19 cellular contexts compared by ENCODE assay signal in the genomic region with DNA sequence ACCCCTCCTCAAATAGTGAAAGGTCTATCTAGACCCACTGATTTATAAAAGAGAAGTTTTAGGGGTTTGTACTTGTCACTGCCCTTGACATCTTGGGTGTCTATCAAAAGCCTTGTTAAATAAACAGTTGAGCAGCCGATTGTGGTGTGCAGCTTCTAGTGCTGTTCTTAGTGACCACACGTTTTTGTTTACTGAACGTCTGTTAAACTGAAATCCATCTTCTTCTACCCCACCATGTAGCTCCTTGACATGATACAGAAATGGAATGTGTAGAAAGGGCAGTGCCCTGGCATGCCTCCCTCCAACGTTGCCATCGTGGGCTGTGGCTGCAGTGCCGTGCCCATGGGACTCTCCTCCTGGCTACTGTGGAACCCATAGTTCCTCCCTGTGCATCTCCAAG. TPM values are rescaled to one million over a fixed set of nuclear protein-coding genes. Genes with fewer than 3 reads are reported as not detected.
"Had no signal": no experiment of that assay in that cellular context is flagged by ENCODE, and none has a peak within 500 bp of the region (broad histone marks: within the 10 kb centered on the region; RNA-seq: fewer than 3 reads in every experiment).

No MANE protein-coding gene starts in this region.

- H3K9me3 Mint-ChIP-seq: activated CD4-positive, alpha-beta T cell treated with anti-CD3 and anti-CD28 coated beads, Interleukin-2, amount 10 ng/mL, durations not matched to agents 24 days and 14 days; activated T-cell treated with anti-CD3 and anti-CD28 coated beads, Interleukin-2, amount 50 U/mL, for 72 hours; effector memory CD8-positive, alpha-beta T cell had no signal

- H3K4me3 Mint-ChIP-seq: activated CD4-positive, alpha-beta T cell treated with anti-CD3 and anti-CD28 coated beads, Interleukin-2, amount 10 ng/mL, durations not matched to agents 24 days and 14 days; activated CD8-positive, alpha-beta T cell treated with anti-CD3 and anti-CD28 coated beads, Interleukin-2, amount 10 ng/mL, durations not matched to agents 7 days and 5 days; activated naive CD8-positive, alpha-beta T cell; activated T-cell treated with anti-CD3 and anti-CD28 coated beads, Interleukin-2, amount 50 U/mL, for 72 hours; effector memory CD8-positive, alpha-beta T cell; naive B cell; type B pancreatic cell had no signal

- DNase-seq: activated CD4-positive, alpha-beta T cell treated with anti-CD3 and anti-CD28 coated beads, Interleukin-2, amount 10 ng/mL, durations not matched to agents 24 days and 14 days; activated CD4-positive, CD25-positive, alpha-beta regulatory T cell; activated CD8-positive, alpha-beta memory T cell treated with anti-CD3 and anti-CD28 coated beads, Interleukin-2, amount 50 U/mL, for 48 hours; activated CD8-positive, alpha-beta T cell treated with anti-CD3 and anti-CD28 coated beads, Interleukin-2, amount 10 ng/mL, durations not matched to agents 7 days and 5 days; activated gamma-delta T cell; activated T-cell treated with anti-CD3 and anti-CD28 coated beads, Interleukin-2, amount 50 U/mL, for 72 hours; anterior cingulate cortex; effector memory CD8-positive, alpha-beta T cell; heart right ventricle; left cardiac atrium; lower lobe of right lung; midbrain; naive B cell; posterior cingulate gyrus; stimulated activated naive CD8-positive, alpha-beta T cell treated with anti-CD3 and anti-CD28 coated beads, Interleukin-15, Interleukin-2, amounts not matched to agents 100 U/mL and 50 U/mL, for 24 hours; T-helper 2 cell had no signal

- H3K27ac Mint-ChIP-seq: activated CD4-positive, alpha-beta T cell treated with anti-CD3 and anti-CD28 coated beads, Interleukin-2, amount 10 ng/mL, durations not matched to agents 24 days and 14 days; activated CD8-positive, alpha-beta T cell treated with anti-CD3 and anti-CD28 coated beads, Interleukin-2, amount 10 ng/mL, durations not matched to agents 7 days and 5 days; activated naive CD8-positive, alpha-beta T cell; activated T-cell treated with anti-CD3 and anti-CD28 coated beads, Interleukin-2, amount 50 U/mL, for 72 hours; effector memory CD8-positive, alpha-beta T cell; naive B cell; type B pancreatic cell had no signal

- H3K27ac ChIP-seq: heart right ventricle, lower lobe of right lung had no signal

- H3K4me1 Mint-ChIP-seq: activated CD4-positive, alpha-beta T cell treated with anti-CD3 and anti-CD28 coated beads, Interleukin-2, amount 10 ng/mL, durations not matched to agents 24 days and 14 days; naive B cell had no signal

- H3K9me3 ChIP-seq: gastrocnemius medialis, heart right ventricle, lower lobe of right lung had no signal

- H3K27me3 ChIP-seq: gastrocnemius medialis, heart right ventricle had no signal

- H3K36me3 ChIP-seq: gastrocnemius medialis, heart right ventricle, lower lobe of right lung had no signal

- ATAC-seq: activated CD8-positive, alpha-beta T cell treated with anti-CD3 and anti-CD28 coated beads, Interleukin-2, amount 10 ng/mL, durations not matched to agents 7 days and 5 days; activated T-cell treated with anti-CD3 and anti-CD28 coated beads, Interleukin-2, amount 50 U/mL, for 72 hours; effector memory CD8-positive, alpha-beta T cell; heart right ventricle; lower lobe of right lung; stimulated activated naive CD8-positive, alpha-beta T cell treated with anti-CD3 and anti-CD28 coated beads, Interleukin-15, Interleukin-2, amounts not matched to agents 100 U/mL and 50 U/mL, for 24 hours had no signal

- H3K4me1 ChIP-seq: gastrocnemius medialis had no signal

- H3K4me3 ChIP-seq: gastrocnemius medialis, heart right ventricle, lower lobe of right lung had no signal

- H3K36me3 Mint-ChIP-seq: activated naive CD8-positive, alpha-beta T cell; naive B cell; type B pancreatic cell had no signal

RNA-seq across cellular contexts. Expression of gene TGFBI, which starts 23.4 kb away (rescaled TPM):
- total RNA-seq: activated CD4-positive, alpha-beta T cell treated with anti-CD3 and anti-CD28 coated beads, Interleukin-2, amount 10 ng/mL, durations not matched to agents 24 days and 14 days; activated CD8-positive, alpha-beta T cell treated with anti-CD3 and anti-CD28 coated beads, Interleukin-2, amount 10 ng/mL, durations not matched to agents 7 days and 5 days; activated T-cell treated with anti-CD3 and anti-CD28 coated beads, Interleukin-2, amount 50 U/mL, for 72 hours had no signal

RNA-seq across cellular contexts. Expression of gene LECT2, which starts 50.6 kb away (rescaled TPM):
- total RNA-seq: activated CD4-positive, alpha-beta T cell treated with anti-CD3 and anti-CD28 coated beads, Interleukin-2, amount 10 ng/mL, durations not matched to agents 24 days and 14 days; activated CD8-positive, alpha-beta T cell treated with anti-CD3 and anti-CD28 coated beads, Interleukin-2, amount 10 ng/mL, durations not matched to agents 7 days and 5 days; activated T-cell treated with anti-CD3 and anti-CD28 coated beads, Interleukin-2, amount 50 U/mL, for 72 hours; gastrocnemius medialis; heart right ventricle; left cardiac atrium; lower lobe of right lung had no signal
- polyA plus RNA-seq: heart right ventricle had no signal
